Comparison of ENCODE assay signal across 16 cellular contexts in genomic region chr10:3077940-3078630, GRCh38. TPM values are rescaled to one million over a fixed set of nuclear protein-coding genes. Genes with fewer than 3 reads are reported as not detected.
DNase-seq lines count a peak whose midpoint lies in the region; ATAC-seq and TF ChIP-seq lines count a peak whose summit lies in the region.
"Had no signal": no experiment of that assay in that cellular context is flagged by ENCODE, and none has a peak within 500 bp of the region (broad histone marks: within the 10 kb centered on the region; RNA-seq: fewer than 3 reads in every experiment).

No MANE protein-coding gene starts in this region.

- peak overlapping the region; percentile 65 for H3K27ac Mint-ChIP-seq in GM23338

- peak; percentile 23 for DNase-seq in GM23338 (ENCODE audit: low spot score)
- DNase-seq in NCI-H2081 treated with DMSO at 0.1 percent for 48 hours (lab: John Stamatoyannopoulos, UW) = peak; percentile 22
- no peak for DNase-seq in astrocyte of the cerebellum (ENCODE audit: low read depth)
- DNase-seq in mucosa of descending colon = peak in 2 of 3 donors; percentile 55 to 64
- no peak for DNase-seq in CD1c-positive myeloid dendritic cell (ENCODE audit: extremely low spot score)
- DNase-seq: activated CD8-positive, alpha-beta memory T cell treated with anti-CD3 and anti-CD28 coated beads, Interleukin-2, amount 50 U/mL, for 48 hours; adrenal gland; effector memory CD4-positive, alpha-beta T cell; left ventricle myocardium inferior; NCI-H446 treated with DMSO at 0.1 percent for 48 hours; Right ventricle myocardium superior had no signal

- no peaks in the 10 kb centered on the region for H3K9me2 ChIP-seq in GM23338 (ENCODE audit: insufficient read depth)

- H3K4me3 Mint-ChIP-seq in GM23338 = 0 out of 3 replicates have a peak overlapping the region, but pooled peaks have one; percentile 18

- H3F3A ChIP-seq in GM23338 (replicated peaks; ENCODE audit: low read depth) = no peaks in the 10 kb centered on the region

- peaks cover 11% of the 10 kb centered on the region; the same call in 1 of the 2 replicates for H4K20me1 ChIP-seq in GM23338 (replicated peaks; ENCODE audit: insufficient read depth)

- TF ChIP-seq CTCF in GM23338 (conservative IDR thresholded peaks at IDR 0.05; ENCODE audit: low read depth in 2 of 2) (no peak), astrocyte of the cerebellum (IDR thresholded peaks at IDR 0.05; ENCODE audit: low read depth, low read length, missing control alignments) (peak; percentile 18), mucosa of descending colon (IDR thresholded peaks at IDR 0.05) (no peak)

- peak overlapping the region; percentile 15; the same call in 1 of the 2 replicates for H3K4me2 ChIP-seq in GM23338

- no peak overlapping the region for H2AFZ ChIP-seq in GM23338

- H3K36me3 Mint-ChIP-seq in GM23338 (ENCODE audit: low read depth) = peaks cover 34% of the 10 kb centered on the region

- H3K4me1 ChIP-seq in GM23338 (ENCODE audit: insufficient read depth) (peaks cover 25% of the 10 kb centered on the region), mucosa of descending colon (ENCODE audit: low read depth) (peaks cover 7% of the 10 kb centered on the region)
- H3K4me1 ChIP-seq: adrenal gland, tibial nerve had no signal

- H3K4me3 ChIP-seq in GM23338 (no peak overlapping the region), astrocyte of the cerebellum (ENCODE audit: low read depth, low read length) (no peak overlapping the region), mucosa of descending colon (no peak overlapping the region)
- H3K4me3 ChIP-seq: adrenal gland, left ventricle myocardium inferior, skin epidermis, tibial nerve had no signal

- H3K9me3 Mint-ChIP-seq in GM23338 = no peaks in the 10 kb centered on the region

- peak; percentile 26 for ATAC-seq in GM23338
- ATAC-seq in mucosa of descending colon = peak; percentile 69
- ATAC-seq in HG02840 (IDR thresholded peaks at IDR 0.05; ENCODE audit: low FRiP score, unreplicated experiment) = no peak
- ATAC-seq in HG03159 (IDR thresholded peaks at IDR 0.05; ENCODE audit: unreplicated experiment) = no peak
- no peak for ATAC-seq in HG02678 (IDR thresholded peaks at IDR 0.05; ENCODE audit: unreplicated experiment)

- H3K27me3 ChIP-seq in GM23338 (ENCODE audit: insufficient read depth) = no peaks in the 10 kb centered on the region
- H3K27me3 ChIP-seq: adrenal gland, tibial nerve had no signal

- H3K36me3 ChIP-seq in GM23338 (ENCODE audit: insufficient read depth) = peaks cover 4% of the 10 kb centered on the region; the same call in 1 of the 2 replicates
- no peaks in the 10 kb centered on the region for H3K36me3 ChIP-seq in mucosa of descending colon (ENCODE audit: low read depth)
- H3K36me3 ChIP-seq: adrenal gland, tibial nerve had no signal

- H3K79me2 ChIP-seq in GM23338 (replicated peaks; ENCODE audit: insufficient read depth) = peaks cover 88% of the 10 kb centered on the region

- H3K27me3 Mint-ChIP-seq in GM23338 (ENCODE audit: insufficient read depth, low read depth, poor library complexity) = peaks cover 9% of the 10 kb centered on the region

- no peaks in the 10 kb centered on the region for H3K9me3 ChIP-seq in mucosa of descending colon
- H3K9me3 ChIP-seq: adrenal gland, left ventricle myocardium inferior, tibial nerve had no signal

- H3K27ac ChIP-seq in GM23338 (ENCODE audit: low read depth) = peak overlapping the region; percentile 16; the same call in 1 of the 2 replicates
- H3K27ac ChIP-seq: adrenal gland, left ventricle myocardium inferior, skin epidermis, tibial nerve had no signal

- peaks cover 49% of the 10 kb centered on the region for H3K4me1 Mint-ChIP-seq in GM23338

- in situ Hi-C loops in astrocyte of the cerebellum (cut with HindIII; ENCODE audit: low sequenced_read_pairs) = no loop called here

- intact Hi-C loops in mucosa of descending colon (cut with DNase I, micrococcal nuclease) = no loop called here

TF ChIP-seq in GM23338, 12 proteins besides CTCF, POLR2A, EP300 and RAD21:
- no peak for TF ChIP-seq EZH2phosphoT487 (IDR thresholded peaks at IDR 0.05; ENCODE audit: unreplicated experiment)
- no peak for TF ChIP-seq EZH2 (IDR thresholded peaks at IDR 0.05; ENCODE audit: low read depth, unreplicated experiment)
- TF ChIP-seq ZNF114 (CRISPR knock-in tag; IDR thresholded peaks at IDR 0.05) = no peak
- no peak for TF ChIP-seq NANOG (IDR thresholded peaks at IDR 0.05; ENCODE audit: borderline replicate concordance)
- no peak for TF ChIP-seq ETS1 (IDR thresholded peaks at IDR 0.05)
- TF ChIP-seq JUNB (IDR thresholded peaks at IDR 0.05; ENCODE audit: unreplicated experiment) = no peak
- no peak for TF ChIP-seq ZNF462 (CRISPR knock-in tag; IDR thresholded peaks at IDR 0.05)
- no peak for TF ChIP-seq CREB1 (CRISPR knock-in tag; IDR thresholded peaks at IDR 0.05; ENCODE audit: low read depth)
- no peak for TF ChIP-seq STAT1 (IDR thresholded peaks at IDR 0.05; ENCODE audit: unreplicated experiment)
- no peak for TF ChIP-seq ZNF331 (CRISPR knock-in tag; IDR thresholded peaks at IDR 0.05; ENCODE audit: low read depth)
- no peak for TF ChIP-seq POLR2AphosphoS5 (IDR thresholded peaks at IDR 0.05; ENCODE audit: low read depth)

RNA-seq across cellular contexts. Expression of gene PFKP, which starts 10.7 kb away (rescaled TPM):
- 117 and 120 TPM in 2 replicates for total RNA-seq in GM23338 (2014; rRNA removed; shearing (Covaris generic))
- polyA plus RNA-seq in GM23338 (2016; fragmentation: Nextera tagmentation; extraction: Ambion mirVana) = 55.3 and 56.3 TPM in 2 replicates
- 100 to 1,000 TPM in 2 of 3 donors, 10 to 100 TPM in 1; 76.1 to 117 (median 100) TPM for total RNA-seq in mucosa of descending colon

Comparison
In these comparisons a context has a peak if more than half of its experiments do, and no peak if none do; other contexts are left out.
1. ATAC-seq: peak in GM23338 (single experiment) and mucosa of descending colon (single experiment); none in HG02840 (single experiment), HG03159 (single experiment) and HG02678 (single experiment).
2. DNase-seq: peak in GM23338 (single experiment), NCI-H2081 treated with DMSO at 0.1 percent for 48 hours (single experiment) and mucosa of descending colon (2 of 3); none in astrocyte of the cerebellum (single experiment) and CD1c-positive myeloid dendritic cell (single experiment).